18 cellular contexts compared by ENCODE assay signal in the genomic region with DNA sequence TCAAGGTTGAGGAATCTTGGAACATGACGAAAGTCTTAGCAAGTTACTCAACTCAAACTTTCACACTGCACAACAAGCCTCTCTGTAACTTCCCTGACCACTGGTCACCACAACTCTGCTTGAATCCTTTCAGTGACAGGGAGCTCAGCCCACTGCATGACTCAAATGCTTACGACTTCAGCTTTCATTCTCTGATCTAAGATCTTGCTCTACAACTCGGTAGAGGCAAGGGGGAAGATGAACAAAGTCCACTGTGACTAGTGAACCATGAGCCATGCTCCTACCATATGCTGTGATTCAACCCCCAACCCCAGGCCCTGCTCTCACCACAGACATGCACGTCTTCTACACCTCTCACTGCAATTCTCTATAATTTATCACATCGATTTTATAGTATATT.
DNase-seq lines count a peak whose midpoint lies in the region; ATAC-seq, FAIRE-seq and TF ChIP-seq lines count a peak whose summit lies in the region.
"Had no signal": no experiment of that assay in that cellular context is flagged by ENCODE, and none has a peak within 500 bp of the region (broad histone marks: within the 10 kb centered on the region; RNA-seq: fewer than 3 reads in every experiment).

No MANE protein-coding gene starts in this region.

- 90 to 96% (median 93%) methylated on average over 5 of the region's 5 CpGs for WGBS in ovary, 3 donors

- no peak overlapping the region for H3K27ac ChIP-seq in CD4-positive, CD25-positive, alpha-beta regulatory T cell (ENCODE audit: insufficient read depth, low read length, poor library complexity, severe bottlenecking)
- no peak overlapping the region for H3K27ac ChIP-seq in ovary
- H3K27ac ChIP-seq: C4-2B had no signal

- no peak for DNase-seq in CD4-positive, CD25-positive, alpha-beta regulatory T cell
- DNase-seq in bronchial epithelial cell (ENCODE audit: low read depth) = no peak
- DNase-seq in GM19240 (ENCODE audit: insufficient read length, low spot score) = no peak
- DNase-seq in ovary = no peak
- DNase-seq in NCI-H2196 (lab: John Stamatoyannopoulos, UW; ENCODE audit: unreplicated experiment) = no peak
- no peak for DNase-seq in G401 (ENCODE audit: low spot score)
- DNase-seq: activated T-cell treated with anti-CD3 and anti-CD28 coated beads, Interleukin-2, amount 50 U/mL, for 1 hour; cortex of kidney; left ventricle myocardium superior; NCI-H446; PC-3; retina; stimulated activated CD4-positive, alpha-beta T cell treated with anti-CD3 and anti-CD28 coated beads, Interleukin-4, amount 100 ng/mL, for 1 hour had no signal

- H3K36me3 ChIP-seq in CD4-positive, CD25-positive, alpha-beta regulatory T cell (ENCODE audit: control insufficient read depth, insufficient read depth, low read length) = no peaks in the 10 kb centered on the region
- H3K36me3 ChIP-seq in bronchial epithelial cell (ENCODE audit: control insufficient read depth, insufficient read depth, low read length) (no peaks in the 10 kb centered on the region), ovary (no peaks in the 10 kb centered on the region)

- intact Hi-C loops in ovary (cut with DNase I) = no loop called here

- no peak overlapping the region for H3K4me3 ChIP-seq in CD4-positive, CD25-positive, alpha-beta regulatory T cell (ENCODE audit: low read depth, low read length)
- H3K4me3 ChIP-seq in bronchial epithelial cell (ENCODE audit: low read depth, low read length) = no peak overlapping the region
- no peak overlapping the region for H3K4me3 ChIP-seq in ovary
- H3K4me3 ChIP-seq: K562 had no signal

- peaks cover 13% of the 10 kb centered on the region for H3K36me3 Mint-ChIP-seq in CD4-positive, CD25-positive, alpha-beta regulatory T cell
- H3K36me3 Mint-ChIP-seq: WTC11 had no signal

- TF ChIP-seq CTCF in bronchial epithelial cell (IDR thresholded peaks at IDR 0.05; ENCODE audit: insufficient read depth, low read length, severe bottlenecking) (no peak), ovary (IDR thresholded peaks at IDR 0.05) (no peak)

- no peak for ATAC-seq in CD4-positive, CD25-positive, alpha-beta regulatory T cell (ENCODE audit: low read depth in 2 of 2)
- ATAC-seq in GM18505 (IDR thresholded peaks at IDR 0.05; ENCODE audit: unreplicated experiment) (peak; percentile 67), HG02610 (IDR thresholded peaks at IDR 0.05; ENCODE audit: unreplicated experiment) (peak; percentile 56)
- ATAC-seq: K562, left ventricle myocardium superior, PC-3 had no signal

- no peak for TF ChIP-seq POLR2A in GM18505 (IDR thresholded peaks at IDR 0.05; ENCODE audit: borderline replicate concordance, extremely low read depth, insufficient read depth, insufficient read length)
- TF ChIP-seq POLR2A in ovary (IDR thresholded peaks at IDR 0.05) = no peak

- H3K4me3 Mint-ChIP-seq in CD4-positive, CD25-positive, alpha-beta regulatory T cell = no peak overlapping the region
- H3K4me3 Mint-ChIP-seq: WTC11 had no signal

- peaks cover 15 to 24% (median 22%) of the 10 kb centered on the region in 4 donors for H3K4me1 Mint-ChIP-seq in CD4-positive, CD25-positive, alpha-beta regulatory T cell
- H3K4me1 Mint-ChIP-seq: WTC11 had no signal

- H3K27me3 Mint-ChIP-seq in CD4-positive, CD25-positive, alpha-beta regulatory T cell = no peaks in the 10 kb centered on the region

- no peaks in the 10 kb centered on the region for H3K27me3 ChIP-seq in CD4-positive, CD25-positive, alpha-beta regulatory T cell (ENCODE audit: control insufficient read depth, insufficient read depth, low read length)
- H3K27me3 ChIP-seq in bronchial epithelial cell (ENCODE audit: control insufficient read depth, insufficient read depth, low read length) = no peaks in the 10 kb centered on the region
- H3K27me3 ChIP-seq in ovary = no peaks in the 10 kb centered on the region

- FAIRE-seq in bronchial epithelial cell (lab: Jason Lieb, UNC) = peak; percentile 32
- FAIRE-seq: K562 had no signal

- H3K27ac Mint-ChIP-seq in CD4-positive, CD25-positive, alpha-beta regulatory T cell = peak overlapping the region in 2 of 3 donors; percentile 32 to 80
- H3K27ac Mint-ChIP-seq: WTC11 had no signal

- peaks cover 8% of the 10 kb centered on the region for H3K4me1 ChIP-seq in CD4-positive, CD25-positive, alpha-beta regulatory T cell (ENCODE audit: control insufficient read depth, insufficient read depth, low read length, poor library complexity, severe bottlenecking)
- H3K4me1 ChIP-seq in ovary (ENCODE audit: insufficient read depth) = no peaks in the 10 kb centered on the region

- H3K9me3 ChIP-seq in CD4-positive, CD25-positive, alpha-beta regulatory T cell (ENCODE audit: control insufficient read depth in 2 of 2, low read length in 2 of 2) = no peaks in the 10 kb centered on the region
- H3K9me3 ChIP-seq in ovary = no peaks in the 10 kb centered on the region

- no peaks in the 10 kb centered on the region for H3K9me3 Mint-ChIP-seq in CD4-positive, CD25-positive, alpha-beta regulatory T cell

- in situ Hi-C loops in G401 (cut with HindIII; ENCODE audit: low sequenced_read_pairs) = no loop called here

- no peak for TF ChIP-seq EP300 in ovary (IDR thresholded peaks at IDR 0.05)

Comparison
In these comparisons a context has a peak if more than half of its experiments do, and no peak if none do; other contexts are left out.
1. ATAC-seq: peak in GM18505 (single experiment) and HG02610 (single experiment); none in CD4-positive, CD25-positive, alpha-beta regulatory T cell (0 of 2).